In genomic region chr16:10888320-10888937, GRCh38 we compare ENCODE assay signal across 1 cellular context.
TF ChIP-seq lines count a peak whose summit lies in the region.

No MANE protein-coding gene starts in this region.

TF ChIP-seq in GM12878, 131 proteins besides CTCF, POLR2A, EP300 and RAD21 (continued from another document):
- TF ChIP-seq NKRF (conservative IDR thresholded peaks at IDR 0.05) (0 out of 2 replicates have a peak, but pooled peaks have one; percentile 3), IKZF2 (IDR thresholded peaks at IDR 0.05) (peak; percentile 59 to 66), HDGF (IDR thresholded peaks at IDR 0.05) (0 out of 2 replicates have a peak, but pooled peaks have one; percentile 13), ZBTB40 (IDR thresholded peaks at IDR 0.05; ENCODE audit: borderline replicate concordance) (no peak)
